ENCODE assay signal across 1 cellular context in genomic region chr18:42446195-42446594, GRCh38.
A peak's percentile ranks its signal among the peaks of the same experiment; 100 is the strongest.
TF ChIP-seq lines count a peak whose summit lies in the region.

No MANE protein-coding gene starts in this region.

TF ChIP-seq in HepG2, 621 proteins besides CTCF, POLR2A, EP300 and RAD21 (continued from another document and continues in another):
- no peak for TF ChIP-seq ZNF512B (CRISPR knock-in tag; IDR thresholded peaks at IDR 0.05; ENCODE audit: borderline replicate concordance)
- peak; percentile 84 for TF ChIP-seq FOXP4 (CRISPR knock-in tag; IDR thresholded peaks at IDR 0.05)
- TF ChIP-seq BORCS8-MEF2B (CRISPR knock-in tag; IDR thresholded peaks at IDR 0.05), result no peak
- no peak for TF ChIP-seq ATAD3A (CRISPR knock-in tag; IDR thresholded peaks at IDR 0.05)
- TF ChIP-seq ZNF747 (CRISPR knock-in tag; IDR thresholded peaks at IDR 0.05; ENCODE audit: borderline replicate concordance), result no peak
- no peak for TF ChIP-seq CREB3 (CRISPR knock-in tag; IDR thresholded peaks at IDR 0.05)
- 0 out of 2 replicates have a peak, but pooled peaks have one; percentile 30 for TF ChIP-seq ZNF124 (CRISPR knock-in tag; IDR thresholded peaks at IDR 0.05)
- TF ChIP-seq NFYC (CRISPR knock-in tag; IDR thresholded peaks at IDR 0.05), result no peak
- no peak for TF ChIP-seq TAF1 (CRISPR knock-in tag; IDR thresholded peaks at IDR 0.05)
- TF ChIP-seq ZNF326 (CRISPR knock-in tag; IDR thresholded peaks at IDR 0.05; ENCODE audit: borderline replicate concordance), result no peak
- TF ChIP-seq LCORL (IDR thresholded peaks at IDR 0.05), result peak; percentile 91
- peak; percentile 83 for TF ChIP-seq LCORL (CRISPR knock-in tag; IDR thresholded peaks at IDR 0.05)
- TF ChIP-seq FOXP1 (IDR thresholded peaks at IDR 0.05), result no peak
- TF ChIP-seq FOXP1 (CRISPR knock-in tag; IDR thresholded peaks at IDR 0.05), result peak; percentile 78
- no peak for TF ChIP-seq ZNF446 (CRISPR knock-in tag; IDR thresholded peaks at IDR 0.05)
- TF ChIP-seq ARID3A (IDR thresholded peaks at IDR 0.05; ENCODE audit: low read depth, low read length), result peak; percentile 96
- no peak for TF ChIP-seq REST (IDR thresholded peaks at IDR 0.05; ENCODE audit: borderline replicate concordance in 1 of 2, low read depth in 1 of 2, low read length in 2 of 2)
- TF ChIP-seq ZNF766 (CRISPR knock-in tag; IDR thresholded peaks at IDR 0.05; ENCODE audit: borderline replicate concordance), result no peak
- no peak for TF ChIP-seq ONECUT2 (CRISPR knock-in tag; IDR thresholded peaks at IDR 0.05)
- TF ChIP-seq EZH2 (conservative IDR thresholded peaks at IDR 0.05; ENCODE audit: low read depth, low read length), result no peak
- no peak for TF ChIP-seq ZNF276 (CRISPR knock-in tag; IDR thresholded peaks at IDR 0.05; ENCODE audit: low read depth)
- TF ChIP-seq CCDC6 (CRISPR knock-in tag; IDR thresholded peaks at IDR 0.05), result no peak
- TF ChIP-seq BCL6 (CRISPR knock-in tag; IDR thresholded peaks at IDR 0.05), result peak; percentile 76
- TF ChIP-seq MAFF (IDR thresholded peaks at IDR 0.05; ENCODE audit: low read depth, low read length), result peak; percentile 38; the same call in 1 of the 2 replicates
- peak; percentile 92 for TF ChIP-seq SOX5 (CRISPR knock-in tag; IDR thresholded peaks at IDR 0.05; ENCODE audit: borderline replicate concordance)
- no peak for TF ChIP-seq ZFP82 (CRISPR knock-in tag; IDR thresholded peaks at IDR 0.05; ENCODE audit: borderline replicate concordance)
- no peak for TF ChIP-seq ZNF83 (CRISPR knock-in tag; IDR thresholded peaks at IDR 0.05; ENCODE audit: borderline replicate concordance)
- TF ChIP-seq ISL2 (CRISPR knock-in tag; IDR thresholded peaks at IDR 0.05), result peak; percentile 82
- no peak for TF ChIP-seq KDM5B (CRISPR knock-in tag; IDR thresholded peaks at IDR 0.05; ENCODE audit: borderline replicate concordance)
- TF ChIP-seq PRDM15 (CRISPR knock-in tag; IDR thresholded peaks at IDR 0.05), result no peak
- TF ChIP-seq AHDC1 (CRISPR knock-in tag; IDR thresholded peaks at IDR 0.05; ENCODE audit: borderline replicate concordance), result peak; percentile 97
- TF ChIP-seq NFATC3 (CRISPR knock-in tag; IDR thresholded peaks at IDR 0.05), result no peak
